Comparison of ENCODE assay signal across 8 cellular contexts in genomic region chr4:127632420-127633403, GRCh38. TPM values are rescaled to one million over a fixed set of nuclear protein-coding genes. Genes with fewer than 3 reads are reported as not detected.
DNase-seq lines count a peak whose midpoint lies in the region; ATAC-seq and TF ChIP-seq lines count a peak whose summit lies in the region.

Gene INTU (plus strand): TSS chr4:127632957. CDS start chr4:127633035, 78 bp downstream.

- peak within 1 kb of the TSS; percentile 61 for H3K27ac ChIP-seq in ACC112 (ENCODE audit: low read depth, low read length)
- peak within 1 kb of the TSS in 4 of 5 donors; percentile 50 to 78 (median 68) for H3K27ac ChIP-seq in stomach

- peak within 1 kb of the TSS; percentile 83 for H3K4me3 Mint-ChIP-seq in activated B cell treated with CpG ODN at 0.5 μM for 24 hours

- H3K36me3 ChIP-seq in ACC112 (ENCODE audit: insufficient read depth, low read length) (no peaks in the 10 kb centered on the region), stomach (no peaks in the 10 kb centered on the region)

- WGBS in stomach, 5 donors, result 1 to 2% (median 1%) methylated on average over 33 to 38 of the region's 38 CpGs

- CTCF ChIA-PET in activated B cell treated with CpG ODN at 0.5 μM for 24 hours (lab: Charles Lee), result no interaction called here

- H3K9me3 Mint-ChIP-seq in activated B cell treated with CpG ODN at 0.5 μM for 24 hours, result no peaks in the 10 kb centered on the region

- peaks cover 11% of the 10 kb centered on the region for H3K4me1 Mint-ChIP-seq in activated B cell treated with CpG ODN at 0.5 μM for 24 hours

- peaks cover 45% of the 10 kb centered on the region for H3K27me3 Mint-ChIP-seq in activated B cell treated with CpG ODN at 0.5 μM for 24 hours

- no peaks in the 10 kb centered on the region for H3K9me3 ChIP-seq in stomach

- H3K27me3 ChIP-seq in ACC112 (ENCODE audit: insufficient read depth, low read length) (no peaks in the 10 kb centered on the region), stomach (no peaks in the 10 kb centered on the region)

- peaks cover 10% of the 10 kb centered on the region for H3K79me2 ChIP-seq in ACC112 (ENCODE audit: control insufficient read depth, insufficient read depth, low read length, unreplicated experiment)

- DNase-seq in NCI-H2081 treated with DMSO at 0.1 percent for 48 hours (lab: John Stamatoyannopoulos, UW) (peak; percentile 33), activated B cell treated with CpG ODN at 0.5 μM for 24 hours (no peak), erythroblast (lab: John Stamatoyannopoulos, UW) (peak; percentile 87 to 89), mesenteric fat pad (ENCODE audit: low spot score) (peak; percentile 93), stomach (peak; percentile 92)

- intact Hi-C loops in activated B cell treated with CpG ODN at 0.5 μM for 24 hours (cut with micrococcal nuclease), result no loop called here
- intact Hi-C loops in stomach (cut with DNase I; ENCODE audit: low total_unique reads), result no loop called here

- peak; percentile 98 for ATAC-seq in GM18519 (IDR thresholded peaks at IDR 0.05; ENCODE audit: low FRiP score, unreplicated experiment)
- peak; percentile 81 for ATAC-seq in HG03060 (IDR thresholded peaks at IDR 0.05; ENCODE audit: low read depth, unreplicated experiment)
- ATAC-seq in activated B cell treated with CpG ODN at 0.5 μM for 24 hours (ENCODE audit: low read depth), result peak; percentile 61

- H3K4me1 ChIP-seq in ACC112 (ENCODE audit: control insufficient read depth, insufficient read depth, low read length, unreplicated experiment) (peaks cover 10% of the 10 kb centered on the region), stomach (peaks cover 5 to 27% (median 14%) of the 10 kb centered on the region in 4 donors)

- H3K27ac Mint-ChIP-seq in activated B cell treated with CpG ODN at 0.5 μM for 24 hours, result no peak within 1 kb of the TSS

- TF ChIP-seq CTCF in activated B cell treated with CpG ODN at 0.5 μM for 24 hours (IDR thresholded peaks at IDR 0.05), result no peak
- no peak for TF ChIP-seq CTCF in stomach (IDR thresholded peaks at IDR 0.05)

- TF ChIP-seq POLR2A in erythroblast (IDR thresholded peaks at IDR 0.05; ENCODE audit: low read length) (peak; percentile 54), stomach (IDR thresholded peaks at IDR 0.05) (no peak)

- POLR2A ChIA-PET in activated B cell treated with CpG ODN at 0.5 μM for 24 hours (lab: Charles Lee), result no interaction called here

- no peak for TF ChIP-seq EP300 in stomach (IDR thresholded peaks at IDR 0.05)

- peak within 1 kb of the TSS; percentile 99 for H3K4me3 ChIP-seq in ACC112 (ENCODE audit: low read depth, low read length)
- H3K4me3 ChIP-seq in stomach, result peak within 1 kb of the TSS; percentile 55 to 74 (median 60)

- H2AFZ ChIP-seq in ACC112 (ENCODE audit: low read length, unreplicated experiment), result peak within 1 kb of the TSS; percentile 100

- H3K36me3 Mint-ChIP-seq in activated B cell treated with CpG ODN at 0.5 μM for 24 hours (ENCODE audit: low read depth), result no peaks in the 10 kb centered on the region

RNA-seq across cellular contexts. Expression of gene INTU, which starts in this region (rescaled TPM):
- total RNA-seq in activated B cell treated with CpG ODN at 0.5 μM for 24 hours, result 0.02 TPM in 1 of 2 replicates, not detected in the other
- total RNA-seq in mesenteric fat pad, result 4.6 TPM
- total RNA-seq in stomach, result 10 to 100 TPM in 2 of 5 donors, 1 to 10 TPM in 3; 2.0 to 42.9 (median 9.1) TPM
- polyA plus RNA-seq in stomach, result 1 to 10 TPM in 1 of 3 donors, under 1 TPM in 2; 0.62 to 8.9 (median 0.92) TPM

Comparison
In these comparisons a context has a peak if more than half of its experiments do, and no peak if none do; other contexts are left out.
1. Peak in ATAC-seq in activated B cell treated with CpG ODN at 0.5 μM for 24 hours; RNA of the gene not detected or under 1 TPM.